Comparison of ENCODE assay signal across 13 cellular contexts in genomic region chr15:99502661-99503060, GRCh38.
DNase-seq lines count a peak whose midpoint lies in the region; ATAC-seq and TF ChIP-seq lines count a peak whose summit lies in the region.
"Had no signal": no experiment of that assay in that cellular context is flagged by ENCODE, and none has a peak within 500 bp of the region (broad histone marks: within the 10 kb centered on the region; RNA-seq: fewer than 3 reads in every experiment).

No MANE protein-coding gene starts in this region.

- peaks cover 57% of the 10 kb centered on the region for H3K4me1 ChIP-seq in Karpas-422 (ENCODE audit: low read length)

- H3K9me3 ChIP-seq in Karpas-422 (ENCODE audit: low read length): no peaks in the 10 kb centered on the region
- H3K9me3 ChIP-seq: mucosa of descending colon, SK-N-SH had no signal

- H3K9me3 Mint-ChIP-seq in natural killer cell treated with Interleukin-12 subunit alpha and Interleukin-12 subunit beta and Interleukin-15 and Interleukin-18, amount 100 ng/mL, for 72 hours: no peaks in the 10 kb centered on the region
- H3K9me3 Mint-ChIP-seq in natural killer cell: no peaks in the 10 kb centered on the region
- H3K9me3 Mint-ChIP-seq: activated naive CD4-positive, alpha-beta T cell treated with anti-CD3 and anti-CD28 coated beads for 36 hours had no signal

- H3K36me3 ChIP-seq in Karpas-422 (ENCODE audit: insufficient read depth, low read length): no peaks in the 10 kb centered on the region

- H3K4me2 ChIP-seq in Karpas-422 (ENCODE audit: low read depth, low read length, poor library complexity, severe bottlenecking): peak overlapping the region; percentile 65
- H3K4me2 ChIP-seq: SK-N-SH had no signal

- H2AFZ ChIP-seq in Karpas-422 (ENCODE audit: low read length): peak overlapping the region; percentile 41

- H3K9ac ChIP-seq in Karpas-422 (ENCODE audit: low read length): peak overlapping the region; percentile 64
- H3K9ac ChIP-seq: SK-N-SH had no signal

- 0 out of 2 replicates have a peak overlapping the region, but pooled peaks have one; percentile 15 for H3K4me3 ChIP-seq in Karpas-422 (ENCODE audit: low read length)
- H3K4me3 ChIP-seq: mucosa of descending colon had no signal

- H3K4me3 Mint-ChIP-seq in natural killer cell treated with Interleukin-12 subunit alpha and Interleukin-12 subunit beta and Interleukin-15 and Interleukin-18, amount 100 ng/mL, for 72 hours: peak overlapping the region; percentile 67
- H3K4me3 Mint-ChIP-seq in natural killer cell: no peak overlapping the region
- H3K4me3 Mint-ChIP-seq: activated naive CD4-positive, alpha-beta T cell treated with anti-CD3 and anti-CD28 coated beads for 36 hours had no signal

- H3K36me3 Mint-ChIP-seq in natural killer cell treated with Interleukin-12 subunit alpha and Interleukin-12 subunit beta and Interleukin-15 and Interleukin-18, amount 100 ng/mL, for 72 hours: peaks cover 4% of the 10 kb centered on the region
- H3K36me3 Mint-ChIP-seq in natural killer cell: peaks cover 8% of the 10 kb centered on the region

- no peaks in the 10 kb centered on the region for H3K79me2 ChIP-seq in Karpas-422 (ENCODE audit: low read length)

- H3K27me3 Mint-ChIP-seq in natural killer cell treated with Interleukin-12 subunit alpha and Interleukin-12 subunit beta and Interleukin-15 and Interleukin-18, amount 100 ng/mL, for 72 hours: peaks cover 37 to 41% of the 10 kb centered on the region in 2 donors
- H3K27me3 Mint-ChIP-seq in natural killer cell (ENCODE audit: low read depth in 2 of 2): peaks cover 24 to 57% of the 10 kb centered on the region in 2 donors

- no peaks in the 10 kb centered on the region for H4K20me1 ChIP-seq in Karpas-422 (ENCODE audit: insufficient read depth, low read depth, low read length)

- H3K27ac Mint-ChIP-seq in natural killer cell treated with Interleukin-12 subunit alpha and Interleukin-12 subunit beta and Interleukin-15 and Interleukin-18, amount 100 ng/mL, for 72 hours: peak overlapping the region in 1 of 2 donors; percentile 68
- peak overlapping the region in 1 of 2 donors; percentile 25 for H3K27ac Mint-ChIP-seq in natural killer cell
- H3K27ac Mint-ChIP-seq: activated naive CD4-positive, alpha-beta T cell treated with anti-CD3 and anti-CD28 coated beads for 36 hours had no signal

- no peaks in the 10 kb centered on the region for H3K9me2 ChIP-seq in Karpas-422 (replicated peaks; ENCODE audit: insufficient read depth, low read length)
- H3K9me2 ChIP-seq: SK-N-SH had no signal

- H3K4me1 Mint-ChIP-seq in natural killer cell treated with Interleukin-12 subunit alpha and Interleukin-12 subunit beta and Interleukin-15 and Interleukin-18, amount 100 ng/mL, for 72 hours (ENCODE audit: low read depth in 2 of 2): peaks cover 25 to 42% of the 10 kb centered on the region in 2 donors
- peaks cover 7 to 30% of the 10 kb centered on the region in 2 donors for H3K4me1 Mint-ChIP-seq in natural killer cell

- peak overlapping the region; percentile 98 for H3K27ac ChIP-seq in Karpas-422 (ENCODE audit: low read length)

- no peak for DNase-seq in natural killer cell treated with Interleukin-12 subunit alpha and Interleukin-12 subunit beta and Interleukin-15 and Interleukin-18, amount 100 ng/mL, for 72 hours (ENCODE audit: low spot score)
- no peak for DNase-seq in natural killer cell
- DNase-seq in Karpas-422: peak; percentile 52
- no peak for DNase-seq in NCI-H446 treated with DMSO at 0.1 percent for 48 hours (lab: John Stamatoyannopoulos, UW)
- no peak for DNase-seq in NCI-H2107 treated with DMSO at 0.1 percent for 48 hours (lab: John Stamatoyannopoulos, UW; ENCODE audit: unreplicated experiment)
- DNase-seq in DMS53 treated with DMSO at 0.1 percent for 48 hours (lab: John Stamatoyannopoulos, UW; ENCODE audit: unreplicated experiment): no peak
- DNase-seq: activated CD4-positive, alpha-beta T cell treated with anti-CD3 and anti-CD28 coated beads for 4 hours; mucosa of descending colon; NCI-H526 treated with DMSO at 0.1 percent for 48 hours; SK-N-SH had no signal

- no peak for ATAC-seq in natural killer cell treated with Interleukin-12 subunit alpha and Interleukin-12 subunit beta and Interleukin-15 and Interleukin-18, amount 100 ng/mL, for 72 hours
- ATAC-seq in natural killer cell (no peak), HG02763 (IDR thresholded peaks at IDR 0.05; ENCODE audit: unreplicated experiment) (peak; percentile 4), HG03439 (IDR thresholded peaks at IDR 0.05; ENCODE audit: unreplicated experiment) (no peak)

- intact Hi-C loops in natural killer cell (cut with micrococcal nuclease): no loop called here

- no peak for TF ChIP-seq CTCF in natural killer cell (IDR thresholded peaks at IDR 0.05)

- H3K27me3 ChIP-seq in Karpas-422 (ENCODE audit: low read length): no peaks in the 10 kb centered on the region
